ENCODE assay signal across 15 cellular contexts in genomic region chr19:1629256-1629808, GRCh38. TPM values are rescaled to one million over a fixed set of nuclear protein-coding genes. Genes with fewer than 3 reads are reported as not detected.
DNase-seq lines count a peak whose midpoint lies in the region; ATAC-seq, FAIRE-seq and TF ChIP-seq lines count a peak whose summit lies in the region.
"Had no signal": no experiment of that assay in that cellular context is flagged by ENCODE, and none has a peak within 500 bp of the region (broad histone marks: within the 10 kb centered on the region; RNA-seq: fewer than 3 reads in every experiment).

No MANE protein-coding gene starts in this region.

- H2BK12ac ChIP-seq in trophoblast cell (ENCODE audit: low read length), result no peak overlapping the region

- no peak overlapping the region for H3K9ac ChIP-seq in GM12878 (ENCODE audit: control insufficient read depth, insufficient read depth, low read length)
- no peak overlapping the region for H3K9ac ChIP-seq in trophoblast cell (ENCODE audit: low read length)

- SMC1A ChIA-PET in GM12878 (lab: Charles Lee; ENCODE audit: uncharacterized antibody, unreplicated experiment), result no interaction called here

- no peak for FAIRE-seq in GM12878 (lab: Jason Lieb, UNC)

- no peak overlapping the region for H3K27ac ChIP-seq in right cardiac atrium (ENCODE audit: low read length)
- H3K27ac ChIP-seq in right atrium auricular region, result no peak overlapping the region
- no peak overlapping the region for H3K27ac ChIP-seq in HEK293 (ENCODE audit: extremely low read depth, low read depth, low read length)
- no peak overlapping the region for H3K27ac ChIP-seq in GM12878 (ENCODE audit: control insufficient read depth, insufficient read depth)
- H3K27ac ChIP-seq in trophoblast cell (ENCODE audit: low read depth, low read length), result no peak overlapping the region
- H3K27ac ChIP-seq: C4-2B had no signal

- no peak overlapping the region for H3K4ac ChIP-seq in trophoblast cell (ENCODE audit: low read depth, low read length)

- TF ChIP-seq RAD21 in GM12878 (IDR thresholded peaks at IDR 0.05; ENCODE audit: insufficient read depth, low read depth, low read length), result no peak

- no peak overlapping the region for H2AK5ac ChIP-seq in trophoblast cell (ENCODE audit: low read length)

- H3K23ac ChIP-seq in trophoblast cell (ENCODE audit: low read length), result no peak overlapping the region

- peaks cover 7% of the 10 kb centered on the region for H4K20me1 ChIP-seq in GM12878 (ENCODE audit: control insufficient read depth, insufficient read depth)

- in situ Hi-C loops in GM12878 (cut with MboI), result no loop called here

- H2BK120ac ChIP-seq in trophoblast cell (ENCODE audit: insufficient read depth, low read length, poor library complexity), result no peak overlapping the region

- no peak for TF ChIP-seq EP300 in GM12878 (IDR thresholded peaks at IDR 0.05; ENCODE audit: borderline replicate concordance in 1 of 2, control insufficient read depth in 1 of 2, low read depth in 2 of 2, low read length in 2 of 2)

- peak; percentile 40; the same call in 1 of the 2 replicates for TF ChIP-seq POLR2A in GM12878 (IDR thresholded peaks at IDR 0.05; ENCODE audit: low read depth, low read length)

- CTCF ChIA-PET in HEK293 (lab: Yijun Ruan, JAX), result interaction anchor here (0.7 kb wide), 1 partner anchor 22 kb away, joined by 3 read pairs; no protein-coding TSS in a partner anchor
- CTCF ChIA-PET in GM12878 (lab: Yijun Ruan, JAX), result no interaction called here

- POLR2A ChIA-PET in HEK293 (lab: Yijun Ruan, JAX), result no interaction called here
- POLR2A ChIA-PET in GM12878 (lab: Charles Lee), result no interaction called here

- no peaks in the 10 kb centered on the region for H3K36me3 ChIP-seq in right atrium auricular region
- H3K36me3 ChIP-seq in HEK293 (ENCODE audit: control insufficient read depth in 2 of 2, insufficient read depth in 1 of 2, low read length in 2 of 2), result peaks cover 0 to 50% of the 10 kb centered on the region in 2 experiments; a peak in 2 of 3 replicates
- H3K36me3 ChIP-seq in GM12878 (ENCODE audit: control insufficient read depth in 2 of 2, insufficient read depth in 2 of 2, low read length in 1 of 2), result peaks cover 11 to 47% of the 10 kb centered on the region in 2 experiments
- peaks cover 75 to 77% of the 10 kb centered on the region in 2 experiments for H3K36me3 ChIP-seq in trophoblast cell (ENCODE audit: control insufficient read depth in 1 of 2, insufficient read depth in 2 of 2, low read length in 2 of 2)

- no TSS peak for BruUV-seq in GM12878 (replicated peaks; lab: Mats Ljungman, UMichigan)

- H3K79me1 ChIP-seq in trophoblast cell (ENCODE audit: low read length), result no peaks in the 10 kb centered on the region

- intact Hi-C loops in right cardiac atrium (cut with DNase I) (loop anchor here in 1 of 4 donors (10.0 kb wide), 1 partner anchor 135 kb away; no protein-coding TSS in a partner anchor), GM12878 (cut with micrococcal nuclease; ENCODE audit: unreplicated experiment) (no loop called here)

- H3K4me2 ChIP-seq in GM12878 (ENCODE audit: control insufficient read depth, insufficient read depth), result no peak overlapping the region
- no peak overlapping the region for H3K4me2 ChIP-seq in trophoblast cell (ENCODE audit: low read length)

- H3K27me3 ChIP-seq in right cardiac atrium (ENCODE audit: control insufficient read depth, insufficient read depth) (no peaks in the 10 kb centered on the region), right atrium auricular region (no peaks in the 10 kb centered on the region), GM12878 (replicated peaks in 1 of 2; ENCODE audit: control insufficient read depth in 2 of 2, insufficient read depth in 2 of 2, low read length in 1 of 2) (no peaks in the 10 kb centered on the region), trophoblast cell (ENCODE audit: insufficient read depth, low read length) (no peaks in the 10 kb centered on the region)
- H3K27me3 ChIP-seq: BE2C had no signal

- no peak overlapping the region for H3K14ac ChIP-seq in trophoblast cell (ENCODE audit: low read length)

- H3K4me3 ChIP-seq in right cardiac atrium (ENCODE audit: low read length), result no peak overlapping the region
- H3K4me3 ChIP-seq in right atrium auricular region, result no peak overlapping the region
- no peak overlapping the region for H3K4me3 ChIP-seq in HEK293 (ENCODE audit: low read depth, low read length)
- no peak overlapping the region for H3K4me3 ChIP-seq in GM12878
- H3K4me3 ChIP-seq in trophoblast cell (ENCODE audit: low read depth, low read length), result no peak overlapping the region
- H3K4me3 ChIP-seq: HAP-1 had no signal

- no peak overlapping the region for H4K91ac ChIP-seq in trophoblast cell (ENCODE audit: low read depth, low read length)

- 98% methylated on average over 24 of the region's 24 CpGs for WGBS in right cardiac atrium
- 90% methylated on average over 24 of the region's 24 CpGs for WGBS in GM12878 (ENCODE audit: insufficient coverage, insufficient replicate concordance, low lambda C conversion rate, missing lambda C conversion rate)
- no CpG with 5 or more reads among the region's 24 CpGs for WGBS in trophoblast cell (ENCODE audit: extremely low coverage, insufficient coverage, insufficient read length)

- H3K18ac ChIP-seq in trophoblast cell (ENCODE audit: low read length), result peak overlapping the region; percentile 50

- H3K9me3 ChIP-seq in right cardiac atrium (ENCODE audit: control insufficient read depth, low read length) (no peaks in the 10 kb centered on the region), right atrium auricular region (no peaks in the 10 kb centered on the region), HEK293 (ENCODE audit: control insufficient read depth, insufficient read depth, low read depth, low read length) (no peaks in the 10 kb centered on the region), GM12878 (replicated peaks; ENCODE audit: control insufficient read depth, insufficient read depth, low read length) (no peaks in the 10 kb centered on the region), trophoblast cell (ENCODE audit: insufficient read depth, low read depth, low read length) (peaks cover 3% of the 10 kb centered on the region)
- H3K9me3 ChIP-seq: BE2C, HAP-1 had no signal

- H2AFZ ChIP-seq in GM12878 (ENCODE audit: control insufficient read depth, low read depth, low read length) (no peak overlapping the region), trophoblast cell (ENCODE audit: insufficient read depth, low read length, poor library complexity) (no peak overlapping the region)

- no peak overlapping the region for H2BK5ac ChIP-seq in trophoblast cell (ENCODE audit: low read depth, low read length, poor library complexity)

- TF ChIP-seq CTCF in right atrium auricular region (IDR thresholded peaks at IDR 0.05) (no peak), HEK293 (tag by site-specific recombination; IDR thresholded peaks at IDR 0.05) (no peak), GM12878 (IDR thresholded peaks at IDR 0.05 in 2 of 3, conservative IDR thresholded peaks at IDR 0.05 in 1 of 3; ENCODE audit: control insufficient read depth in 2 of 3, extremely low read depth in 1 of 3, insufficient read depth in 1 of 3, low read depth in 3 of 3, low read length in 3 of 3) (no peak)

- no peaks in the 10 kb centered on the region for H3K79me2 ChIP-seq in GM12878 (ENCODE audit: control insufficient read depth, insufficient read depth, low read length)
- H3K79me2 ChIP-seq in trophoblast cell (ENCODE audit: control insufficient read depth, insufficient read depth, low read length, poor library complexity), result no peaks in the 10 kb centered on the region

- ATAC-seq in right cardiac atrium (no peak), GM12878 (no peak)

- DNase-seq in right cardiac atrium (peak in 2 of 3 donors; percentile 24 to 30), right atrium auricular region (ENCODE audit: low spot score) (no peak), GM12878 (ENCODE audit: low read depth, low spot score) (no peak), trophoblast cell (no peak), NCI-H2029 (lab: John Stamatoyannopoulos, UW) (no peak)
- DNase-seq in activated CD8-positive, alpha-beta memory T cell treated with anti-CD3 and anti-CD28 coated beads, Interleukin-2, amount 50 U/mL, for 48 hours, result no peak
- DNase-seq: ACHN; BE2C; CD4-positive, alpha-beta memory T cell; DMS153; DMS79; GDM1 had no signal

- RAD21 ChIA-PET in GM12878 (lab: Charles Lee; ENCODE audit: unreplicated experiment), result no interaction called here

- H4K8ac ChIP-seq in trophoblast cell (ENCODE audit: low read depth, low read length), result no peak overlapping the region

- H3K4me1 ChIP-seq in right cardiac atrium (ENCODE audit: control insufficient read depth, insufficient read depth, low read length) (no peaks in the 10 kb centered on the region), right atrium auricular region (no peaks in the 10 kb centered on the region), HEK293 (ENCODE audit: control insufficient read depth, insufficient read depth, low read length) (no peaks in the 10 kb centered on the region), GM12878 (ENCODE audit: control insufficient read depth, insufficient read depth, low read length) (no peaks in the 10 kb centered on the region), trophoblast cell (ENCODE audit: control insufficient read depth in 1 of 2, insufficient read depth in 2 of 2, low read length in 2 of 2) (no peaks in the 10 kb centered on the region)
- H3K4me1 ChIP-seq: BE2C, HAP-1 had no signal

- no peak overlapping the region for H4K12ac ChIP-seq in trophoblast cell (ENCODE audit: low read depth, low read length)

RNA-seq across cellular contexts. Expression of gene TCF3, which starts 23.1 kb away (rescaled TPM):
- total RNA-seq in right cardiac atrium, result 10 to 100 TPM; 20.1 to 23.6 (median 22.4) TPM
- polyA plus RNA-seq in right cardiac atrium, result 15.3 TPM
- 10 to 100 TPM; 18.5 to 28.7 TPM for total RNA-seq in right atrium auricular region
- total RNA-seq in GM12878 (2013; cell fraction: nucleolus; rRNA removed), result 89.3 and 101 TPM in 2 replicates
- 147 and 165 TPM in 2 replicates for total RNA-seq in GM12878 (2014; rRNA removed)
- total RNA-seq in GM12878 (2014; rRNA removed; fragmentation: Illumina TruSeq; extraction: Trizol), result 65.3 and 81.4 TPM in 2 replicates
- 262 and 282 TPM in 2 replicates for total RNA-seq in GM12878 (2021)
- polyA plus RNA-seq in GM12878 (2011; ENCODE audit: low read depth), result 129 TPM
- polyA plus RNA-seq in GM12878 (2011; rRNA removed), result 52.4 and 65.0 TPM in 2 replicates
- polyA plus RNA-seq in GM12878 (2011; cell fraction: cytosol; rRNA removed), result 82.5 and 151 TPM in 2 replicates
- polyA plus RNA-seq in GM12878 (2011; cell fraction: nucleus; rRNA removed), result 292 and 390 TPM in 2 replicates
- 223 and 266 TPM in 2 replicates for polyA plus RNA-seq in GM12878 (2012)
- 32.7 and 76.5 TPM in 2 replicates for polyA plus RNA-seq in GM12878 (2014; fragmentation: Illumina TruSeq; extraction: Trizol)
- 10 to 100 TPM in 1 of 2 experiments, 1 to 10 TPM in 1; 6.7 to 24.0 TPM for polyA plus RNA-seq in GM12878 (2014; fragmentation: Nextera tagmentation; extraction: Ambion mirVana)
- polyA plus RNA-seq in GM12878 (2014; rRNA removed), result 191 and 239 TPM in 2 replicates
- polyA plus RNA-seq in GM12878 (2016; fragmentation: Nextera tagmentation; extraction: Ambion mirVana), result 10 to 100 TPM; 50.6 to 58.3 TPM
- polyA minus RNA-seq in GM12878 (2011; rRNA and poly(A)+ RNA removed), result 24.4 and 53.7 TPM in 2 replicates
- polyA minus RNA-seq in GM12878 (2011; cell fraction: cytosol; rRNA and poly(A)+ RNA removed), result 50.1 and 67.3 TPM in 2 replicates
- polyA minus RNA-seq in GM12878 (2011; cell fraction: nucleus; rRNA and poly(A)+ RNA removed), result 29.3 and 52.0 TPM in 2 replicates
- 148 and 149 TPM in 2 replicates for polyA plus RNA-seq in trophoblast cell (2013)

RNA-seq across cellular contexts. Expression of gene UQCR11, which starts 24.1 kb away (rescaled TPM):
- total RNA-seq in right cardiac atrium (100 to 1,000 TPM; 639 to 958 (median 854) TPM), right atrium auricular region (100 to 1,000 TPM; 172 to 191 TPM), GM12878 (2014; rRNA removed) (107 and 113 TPM in 2 replicates), GM12878 (2014; rRNA removed; fragmentation: Illumina TruSeq; extraction: Trizol) (28.6 and 30.2 TPM in 2 replicates), GM12878 (2021) (223 and 247 TPM in 2 replicates)
- polyA plus RNA-seq in right cardiac atrium (472 TPM), GM12878 (2011; rRNA removed) (191 and 219 TPM in 2 replicates), GM12878 (2014; fragmentation: Illumina TruSeq; extraction: Trizol) (15.8 and 29.0 TPM in 2 replicates), GM12878 (2014; fragmentation: Nextera tagmentation; extraction: Ambion mirVana) (100 to 1,000 TPM; 166 to 418 TPM), GM12878 (2014; rRNA removed) (146 and 157 TPM in 2 replicates), GM12878 (2016; fragmentation: Nextera tagmentation; extraction: Ambion mirVana) (100 to 1,000 TPM; 520 to 586 TPM)
- total RNA-seq in GM12878 (2013; cell fraction: nucleolus; rRNA removed), result 26.2 and 28.8 TPM in 2 replicates
- polyA plus RNA-seq in GM12878 (2011; ENCODE audit: low read depth), result 21.7 TPM
- polyA plus RNA-seq in GM12878 (2011; cell fraction: cytosol; rRNA removed), result 138 and 274 TPM in 2 replicates
- polyA plus RNA-seq in GM12878 (2011; cell fraction: nucleus; rRNA removed), result 79.3 and 87.4 TPM in 2 replicates
- 111 and 143 TPM in 2 replicates for polyA plus RNA-seq in GM12878 (2012)
- 13.8 and 24.5 TPM in 2 replicates for polyA minus RNA-seq in GM12878 (2011; rRNA and poly(A)+ RNA removed)
- 18.3 and 26.5 TPM in 2 replicates for polyA minus RNA-seq in GM12878 (2011; cell fraction: cytosol; rRNA and poly(A)+ RNA removed)
- 12.0 and 23.8 TPM in 2 replicates for polyA minus RNA-seq in GM12878 (2011; cell fraction: nucleus; rRNA and poly(A)+ RNA removed)
- polyA plus RNA-seq in trophoblast cell (2013), result 125 and 128 TPM in 2 replicates

RNA-seq across cellular contexts. Expression of gene MBD3, which starts 36.7 kb away (rescaled TPM):
- total RNA-seq in right cardiac atrium (10 to 100 TPM; 45.8 to 63.0 (median 58.9) TPM), right atrium auricular region (10 to 100 TPM; 64.3 to 86.8 TPM), GM12878 (2014; rRNA removed) (93.6 and 105 TPM in 2 replicates), GM12878 (2014; rRNA removed; fragmentation: Illumina TruSeq; extraction: Trizol) (16.7 and 21.0 TPM in 2 replicates), GM12878 (2021) (95.9 and 107 TPM in 2 replicates)
- polyA plus RNA-seq in right cardiac atrium (96.2 TPM), GM12878 (2011; rRNA removed) (10.2 and 21.8 TPM in 2 replicates), GM12878 (2014; fragmentation: Illumina TruSeq; extraction: Trizol) (2.9 and 6.6 TPM in 2 replicates), GM12878 (2014; fragmentation: Nextera tagmentation; extraction: Ambion mirVana) (1 to 10 TPM in 1 of 2 experiments, under 1 TPM in 1; 0.13 to 1.7 TPM), GM12878 (2014; rRNA removed) (91.0 and 117 TPM in 2 replicates), GM12878 (2016; fragmentation: Nextera tagmentation; extraction: Ambion mirVana) (10 to 100 TPM; 22.0 to 40.2 TPM)
- 37.4 and 45.4 TPM in 2 replicates for total RNA-seq in GM12878 (2013; cell fraction: nucleolus; rRNA removed)
- polyA plus RNA-seq in GM12878 (2011; ENCODE audit: low read depth), result 8.0 TPM
- polyA plus RNA-seq in GM12878 (2011; cell fraction: cytosol; rRNA removed), result 40.6 and 75.9 TPM in 2 replicates
- 66.8 and 112 TPM in 2 replicates for polyA plus RNA-seq in GM12878 (2011; cell fraction: nucleus; rRNA removed)
- polyA plus RNA-seq in GM12878 (2012), result 39.0 and 47.6 TPM in 2 replicates
- polyA minus RNA-seq in GM12878 (2011; rRNA and poly(A)+ RNA removed), result 27.1 and 50.4 TPM in 2 replicates
- 25.1 and 31.5 TPM in 2 replicates for polyA minus RNA-seq in GM12878 (2011; cell fraction: cytosol; rRNA and poly(A)+ RNA removed)
- 11.4 and 26.6 TPM in 2 replicates for polyA minus RNA-seq in GM12878 (2011; cell fraction: nucleus; rRNA and poly(A)+ RNA removed)
- 98.4 and 103 TPM in 2 replicates for polyA plus RNA-seq in trophoblast cell (2013)

Comparison
In these comparisons a context has a peak if more than half of its experiments do, and no peak if none do; other contexts are left out.
1. DNase-seq: peak in right cardiac atrium (2 of 3); none in right atrium auricular region (single experiment), GM12878 (single experiment), trophoblast cell (0 of 2), activated CD8-positive, alpha-beta memory T cell treated with anti-CD3 and anti-CD28 coated beads, Interleukin-2, amount 50 U/mL, for 48 hours (single experiment) and NCI-H2029 (single experiment).